In the genomic region with DNA sequence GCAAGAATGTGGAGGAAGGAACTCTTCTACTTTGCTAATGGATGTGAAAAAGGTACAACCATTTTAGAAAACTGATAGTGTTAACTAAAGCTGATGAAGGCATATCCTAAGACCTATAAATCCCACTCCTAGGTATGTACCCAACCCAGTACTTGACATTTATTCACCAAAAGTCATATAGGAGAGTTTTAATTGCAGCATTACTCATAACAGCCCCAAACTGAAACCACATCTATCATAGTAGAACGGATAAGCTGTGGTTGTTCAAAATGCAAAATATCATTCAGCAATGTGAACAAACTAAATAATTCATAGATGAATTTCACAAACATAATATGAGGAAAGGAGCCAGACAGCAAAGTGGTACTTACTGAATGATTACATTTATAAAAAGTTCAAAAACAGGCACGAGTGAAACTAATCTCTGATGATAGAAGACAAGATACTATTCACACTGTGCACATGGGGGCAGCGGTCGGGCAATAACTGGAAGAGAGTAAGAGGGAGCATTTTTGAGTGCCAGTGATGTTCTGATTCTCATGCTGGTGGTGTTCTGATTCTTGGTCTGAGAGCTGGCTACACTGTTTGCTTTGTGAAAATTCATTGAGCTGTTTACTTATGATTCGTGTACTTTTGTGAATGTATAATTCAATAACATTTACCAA, we compare ENCODE assay signal across 1 cellular context.
TF ChIP-seq lines count a peak whose summit lies in the region.

No MANE protein-coding gene starts in this region.

TF ChIP-seq in WTC11, 78 proteins besides CTCF, POLR2A, EP300 and RAD21 (continued from another document):
- TF ChIP-seq RELA (CRISPR knock-in tag; IDR thresholded peaks at IDR 0.05; ENCODE audit: borderline replicate concordance) = no peak
- TF ChIP-seq SOX15 (CRISPR knock-in tag; IDR thresholded peaks at IDR 0.05) = no peak
